In the genomic region with DNA sequence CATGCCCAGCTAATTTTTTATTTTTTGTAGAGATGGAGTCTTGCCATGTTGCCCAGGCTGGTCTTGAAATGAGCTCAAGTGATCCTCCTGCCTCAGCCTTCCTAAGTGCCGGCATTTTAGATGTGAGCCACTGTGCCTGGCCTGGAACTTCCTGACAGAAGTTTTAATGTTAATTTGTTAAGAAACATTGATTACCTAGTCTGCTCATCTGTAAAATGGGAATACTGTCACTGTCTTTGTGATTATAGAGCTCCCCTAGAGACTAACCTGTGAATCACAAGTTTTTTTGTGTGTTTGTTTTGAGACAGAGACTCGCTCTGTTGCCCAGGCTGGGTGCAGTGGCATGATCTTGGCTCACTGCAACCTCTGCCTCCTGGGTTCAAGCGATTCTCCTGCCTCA, we compare ENCODE assay signal across 15 cellular contexts. TPM values are rescaled to one million over a fixed set of nuclear protein-coding genes. Genes with fewer than 3 reads are reported as not detected.
DNase-seq lines count a peak whose midpoint lies in the region; ATAC-seq lines count a peak whose summit lies in the region.
"Had no signal": no experiment of that assay in that cellular context is flagged by ENCODE, and none has a peak within 500 bp of the region (broad histone marks: within the 10 kb centered on the region; RNA-seq: fewer than 3 reads in every experiment).

No MANE protein-coding gene starts in this region.

- DNase-seq in DMS 273 (lab: John Stamatoyannopoulos, UW; ENCODE audit: unreplicated experiment) (peak; percentile 12), DMS 273 treated with DMSO at 0.1 percent for 48 hours (lab: John Stamatoyannopoulos, UW) (no peak), HCEC 1CT (peak; percentile 15), T-cell (no peak), NCI-H2107 (lab: John Stamatoyannopoulos, UW) (no peak), T1000 (lab: John Stamatoyannopoulos, UW) (no peak)
- no peak for DNase-seq in naive thymus-derived CD8-positive, alpha-beta T cell
- DNase-seq: 8988T; activated CD4-positive, alpha-beta T cell treated with anti-CD3 and anti-CD28 coated beads for 1 hour; caudate nucleus; DMS79 treated with DMSO at 0.1 percent for 48 hours; MV-4-11; NCI-H526 treated with DMSO at 0.1 percent for 48 hours; transverse colon had no signal

- CTCF ChIA-PET in T-cell (lab: Charles Lee), result interaction anchor here (0.6 to 1.6 kb wide), 3 partner anchors 10 to 43 kb away, joined by 3 to 5 read pairs (median 3); no protein-coding TSS in a partner anchor

- no peak for ATAC-seq in T-cell (replicated peaks in 1 of 4)
- ATAC-seq in naive thymus-derived CD8-positive, alpha-beta T cell, result no peak
- ATAC-seq in HG02798 (IDR thresholded peaks at IDR 0.05; ENCODE audit: poor library complexity, unreplicated experiment), result no peak

- no peaks in the 10 kb centered on the region for H3K9me3 Mint-ChIP-seq in T-cell
- peaks cover 0 to 2% (median 0%) of the 10 kb centered on the region in 9 donors for H3K9me3 Mint-ChIP-seq in naive thymus-derived CD8-positive, alpha-beta T cell

- peaks cover 29 to 33% (median 31%) of the 10 kb centered on the region in 3 donors for H3K4me1 Mint-ChIP-seq in T-cell
- peaks cover 12 to 39% (median 32%) of the 10 kb centered on the region in 4 donors for H3K4me1 Mint-ChIP-seq in naive thymus-derived CD8-positive, alpha-beta T cell

- H3K27me3 Mint-ChIP-seq in T-cell, result no peaks in the 10 kb centered on the region
- H3K27me3 Mint-ChIP-seq in naive thymus-derived CD8-positive, alpha-beta T cell, result no peaks in the 10 kb centered on the region

- POLR2A ChIA-PET in T-cell (lab: Charles Lee), result interaction anchor here in 1 of 2 donors (0.5 to 0.7 kb wide), 2 partner anchors 11 to 13 kb away, joined by 3 to 6 read pairs; no protein-coding TSS in a partner anchor
- POLR2A ChIA-PET in naive thymus-derived CD8-positive, alpha-beta T cell (lab: Charles Lee), result interaction anchor here (0.8 to 1.4 kb wide), 2 partner anchors 106 to 245 kb away, joined by 3 to 4 read pairs; partner anchors contain the start of gene GOLM2

- no peak overlapping the region for H3K4me3 Mint-ChIP-seq in T-cell
- H3K4me3 Mint-ChIP-seq in naive thymus-derived CD8-positive, alpha-beta T cell, result peak overlapping the region in 1 of 10 donors; percentile 12

- peaks cover 11% of the 10 kb centered on the region for H3K36me3 Mint-ChIP-seq in T-cell
- peaks cover 0 to 10% (median 0%) of the 10 kb centered on the region in 3 donors for H3K36me3 Mint-ChIP-seq in naive thymus-derived CD8-positive, alpha-beta T cell

- peak overlapping the region; percentile 39 to 71 for H3K27ac Mint-ChIP-seq in T-cell
- peak overlapping the region in 7 of 10 donors; percentile 48 to 87 (median 59) for H3K27ac Mint-ChIP-seq in naive thymus-derived CD8-positive, alpha-beta T cell

RNA-seq across cellular contexts. Expression of gene EIF3J, which starts 4.3 kb away (rescaled TPM):
- 10 to 100 TPM; 58.2 to 68.3 (median 64.4) TPM for total RNA-seq in T-cell
- total RNA-seq in naive thymus-derived CD8-positive, alpha-beta T cell, result 10 to 100 TPM; 70.9 to 77.4 TPM
- polyA plus RNA-seq in naive thymus-derived CD8-positive, alpha-beta T cell, result 10 to 100 TPM; 15.3 to 18.4 (median 16.2) TPM

Comparison
In these comparisons a context has a peak if more than half of its experiments do, and no peak if none do; other contexts are left out.
1. DNase-seq: peak in DMS 273 (single experiment) and HCEC 1CT (single experiment); none in DMS 273 treated with DMSO at 0.1 percent for 48 hours (single experiment), T-cell (0 of 34), naive thymus-derived CD8-positive, alpha-beta T cell (0 of 10), NCI-H2107 (single experiment) and T1000 (single experiment).